In the genomic region with DNA sequence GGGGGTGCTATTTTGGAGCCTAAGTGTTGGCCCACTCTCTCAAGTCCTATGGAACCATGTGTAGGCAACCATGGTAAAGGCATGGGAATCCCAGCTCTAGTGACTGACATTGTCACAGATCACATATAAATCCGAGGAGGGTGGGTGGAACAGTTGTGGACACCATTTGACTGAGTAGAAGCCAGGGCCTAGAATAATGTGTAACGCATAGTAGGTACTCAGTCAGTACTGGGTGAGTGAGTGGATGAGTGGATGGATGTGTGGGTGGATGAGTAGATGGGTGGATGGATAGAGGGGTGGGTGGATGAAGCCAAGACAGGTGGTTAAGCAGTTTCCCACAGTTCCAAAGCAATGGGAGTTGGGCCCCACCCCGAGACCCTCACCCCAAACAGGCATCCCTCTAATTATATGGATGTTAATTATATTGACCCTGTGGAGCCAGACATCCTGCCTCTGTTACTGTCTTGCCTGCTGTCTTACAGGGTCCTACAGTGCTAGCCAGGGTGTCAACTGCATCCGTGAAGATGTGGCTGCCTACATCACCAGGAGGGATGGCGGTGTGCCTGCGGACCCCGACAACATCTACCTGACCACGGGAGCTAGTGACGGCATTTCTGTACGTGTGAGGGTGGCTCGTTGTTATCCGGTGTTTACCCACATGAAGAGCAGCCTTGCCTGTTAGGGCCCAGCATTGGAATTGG, we compare ENCODE assay signal across 1 cellular context.
TF ChIP-seq lines count a peak whose summit lies in the region.

No MANE protein-coding gene starts in this region.

TF ChIP-seq in HepG2, 621 proteins besides CTCF, POLR2A, EP300 and RAD21:
- TF ChIP-seq, protein P1, sequence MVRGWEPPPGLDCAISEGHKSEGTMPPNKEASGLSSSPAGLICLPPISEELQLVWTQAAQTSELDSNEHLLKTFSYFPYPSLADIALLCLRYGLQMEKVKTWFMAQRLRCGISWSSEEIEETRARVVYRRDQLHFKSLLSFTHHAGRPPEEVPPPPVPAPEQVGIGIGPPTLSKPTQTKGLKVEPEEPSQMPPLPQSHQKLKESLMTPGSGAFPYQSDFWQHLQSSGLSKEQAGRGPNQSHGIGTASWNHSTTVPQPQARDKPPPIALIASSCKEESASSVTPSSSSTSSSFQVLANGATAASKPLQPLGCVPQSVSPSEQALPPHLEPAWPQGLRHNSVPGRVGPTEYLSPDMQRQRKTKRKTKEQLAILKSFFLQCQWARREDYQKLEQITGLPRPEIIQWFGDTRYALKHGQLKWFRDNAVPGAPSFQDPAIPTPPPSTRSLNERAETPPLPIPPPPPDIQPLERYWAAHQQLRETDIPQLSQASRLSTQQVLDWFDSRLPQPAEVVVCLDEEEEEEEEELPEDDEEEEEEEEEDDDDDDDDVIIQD (CRISPR knock-in tag; IDR thresholded peaks at IDR 0.05; ENCODE audit: low read depth) = no peak
- TF ChIP-seq SAFB2 (CRISPR knock-in tag; IDR thresholded peaks at IDR 0.05; ENCODE audit: borderline replicate concordance, low read depth) (peak; percentile 41; the same call in 1 of the 2 replicates), RFXAP (CRISPR knock-in tag; IDR thresholded peaks at IDR 0.05; ENCODE audit: borderline replicate concordance) (no peak), SP1 (IDR thresholded peaks at IDR 0.05) (no peak), SP1 (CRISPR knock-in tag; IDR thresholded peaks at IDR 0.05) (0 out of 2 replicates have a peak, but pooled peaks have one; percentile 22), KLF11 (CRISPR knock-in tag; IDR thresholded peaks at IDR 0.05) (no peak), CCAR2 (optimal IDR thresholded peaks at IDR 0.05; ENCODE audit: low read depth, low read length) (no peak), RBM22 (optimal IDR thresholded peaks at IDR 0.05; ENCODE audit: low read length) (peak; percentile 89), ARHGAP35 (CRISPR knock-in tag; IDR thresholded peaks at IDR 0.05; ENCODE audit: borderline replicate concordance) (no peak), ZNF234 (CRISPR knock-in tag; conservative IDR thresholded peaks at IDR 0.05) (no peak), NFKB2 (CRISPR knock-in tag; IDR thresholded peaks at IDR 0.05; ENCODE audit: borderline replicate concordance) (0 out of 2 replicates have a peak, but pooled peaks have one; percentile 38), ZKSCAN1 (IDR thresholded peaks at IDR 0.05; ENCODE audit: low read length) (peak; percentile 84), MED1 (CRISPR knock-in tag; IDR thresholded peaks at IDR 0.05) (0 out of 2 replicates have a peak, but pooled peaks have one; percentile 13), POLR2G (IDR thresholded peaks at IDR 0.05; ENCODE audit: low read depth, low read length) (peak; percentile 31; the same call in 1 of the 2 replicates), ZNF782 (CRISPR knock-in tag; IDR thresholded peaks at IDR 0.05; ENCODE audit: borderline replicate concordance) (no peak), STAT5B (CRISPR knock-in tag; IDR thresholded peaks at IDR 0.05) (no peak), TARDBP (CRISPR knock-in tag; IDR thresholded peaks at IDR 0.05) (peak; percentile 65; the same call in 1 of the 2 replicates), POLR2AphosphoS5 (IDR thresholded peaks at IDR 0.05; ENCODE audit: low read depth, low read length) (peak; percentile 38; the same call in 1 of the 2 replicates), SSRP1 (CRISPR knock-in tag; IDR thresholded peaks at IDR 0.05) (peak; percentile 66; the same call in 1 of the 2 replicates)
- TF ChIP-seq, protein P2, sequence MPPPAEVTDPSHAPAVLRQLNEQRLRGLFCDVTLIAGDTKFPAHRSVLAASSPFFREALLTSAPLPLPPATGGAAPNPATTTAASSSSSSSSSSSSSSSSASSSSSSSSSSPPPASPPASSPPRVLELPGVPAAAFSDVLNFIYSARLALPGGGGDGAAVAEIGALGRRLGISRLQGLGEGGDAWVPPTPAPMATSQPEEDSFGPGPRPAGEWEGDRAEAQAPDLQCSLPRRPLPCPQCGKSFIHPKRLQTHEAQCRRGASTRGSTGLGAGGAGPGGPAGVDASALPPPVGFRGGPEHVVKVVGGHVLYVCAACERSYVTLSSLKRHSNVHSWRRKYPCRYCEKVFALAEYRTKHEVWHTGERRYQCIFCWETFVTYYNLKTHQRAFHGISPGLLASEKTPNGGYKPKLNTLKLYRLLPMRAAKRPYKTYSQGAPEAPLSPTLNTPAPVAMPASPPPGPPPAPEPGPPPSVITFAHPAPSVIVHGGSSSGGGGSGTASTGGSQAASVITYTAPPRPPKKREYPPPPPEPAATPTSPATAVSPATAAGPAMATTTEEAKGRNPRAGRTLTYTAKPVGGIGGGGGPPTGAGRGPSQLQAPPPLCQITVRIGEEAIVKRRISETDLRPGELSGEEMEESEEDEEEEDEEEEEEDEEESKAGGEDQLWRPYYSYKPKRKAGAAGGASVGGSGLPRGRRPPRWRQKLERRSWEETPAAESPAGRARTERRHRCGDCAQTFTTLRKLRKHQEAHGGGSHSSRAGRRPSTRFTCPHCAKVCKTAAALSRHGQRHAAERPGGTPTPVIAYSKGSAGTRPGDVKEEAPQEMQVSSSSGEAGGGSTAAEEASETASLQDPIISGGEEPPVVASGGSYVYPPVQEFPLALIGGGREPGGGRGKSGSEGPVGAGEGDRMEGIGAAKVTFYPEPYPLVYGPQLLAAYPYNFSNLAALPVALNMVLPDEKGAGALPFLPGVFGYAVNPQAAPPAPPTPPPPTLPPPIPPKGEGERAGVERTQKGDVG (CRISPR knock-in tag; IDR thresholded peaks at IDR 0.05; ENCODE audit: borderline replicate concordance) = no peak
- TF ChIP-seq, protein P3, sequence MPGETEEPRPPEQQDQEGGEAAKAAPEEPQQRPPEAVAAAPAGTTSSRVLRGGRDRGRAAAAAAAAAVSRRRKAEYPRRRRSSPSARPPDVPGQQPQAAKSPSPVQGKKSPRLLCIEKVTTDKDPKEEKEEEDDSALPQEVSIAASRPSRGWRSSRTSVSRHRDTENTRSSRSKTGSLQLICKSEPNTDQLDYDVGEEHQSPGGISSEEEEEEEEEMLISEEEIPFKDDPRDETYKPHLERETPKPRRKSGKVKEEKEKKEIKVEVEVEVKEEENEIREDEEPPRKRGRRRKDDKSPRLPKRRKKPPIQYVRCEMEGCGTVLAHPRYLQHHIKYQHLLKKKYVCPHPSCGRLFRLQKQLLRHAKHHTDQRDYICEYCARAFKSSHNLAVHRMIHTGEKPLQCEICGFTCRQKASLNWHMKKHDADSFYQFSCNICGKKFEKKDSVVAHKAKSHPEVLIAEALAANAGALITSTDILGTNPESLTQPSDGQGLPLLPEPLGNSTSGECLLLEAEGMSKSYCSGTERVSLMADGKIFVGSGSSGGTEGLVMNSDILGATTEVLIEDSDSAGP (CRISPR knock-in tag; IDR thresholded peaks at IDR 0.05; ENCODE audit: borderline replicate concordance) = 0 out of 2 replicates have a peak, but pooled peaks have one; percentile 23
- TF ChIP-seq, protein P4, sequence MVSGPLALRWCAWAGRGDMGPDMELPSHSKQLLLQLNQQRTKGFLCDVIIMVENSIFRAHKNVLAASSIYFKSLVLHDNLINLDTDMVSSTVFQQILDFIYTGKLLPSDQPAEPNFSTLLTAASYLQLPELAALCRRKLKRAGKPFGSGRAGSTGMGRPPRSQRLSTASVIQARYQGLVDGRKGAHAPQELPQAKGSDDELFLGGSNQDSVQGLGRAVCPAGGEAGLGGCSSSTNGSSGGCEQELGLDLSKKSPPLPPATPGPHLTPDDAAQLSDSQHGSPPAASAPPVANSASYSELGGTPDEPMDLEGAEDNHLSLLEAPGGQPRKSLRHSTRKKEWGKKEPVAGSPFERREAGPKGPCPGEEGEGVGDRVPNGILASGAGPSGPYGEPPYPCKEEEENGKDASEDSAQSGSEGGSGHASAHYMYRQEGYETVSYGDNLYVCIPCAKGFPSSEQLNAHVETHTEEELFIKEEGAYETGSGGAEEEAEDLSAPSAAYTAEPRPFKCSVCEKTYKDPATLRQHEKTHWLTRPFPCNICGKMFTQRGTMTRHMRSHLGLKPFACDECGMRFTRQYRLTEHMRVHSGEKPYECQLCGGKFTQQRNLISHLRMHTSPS (CRISPR knock-in tag; IDR thresholded peaks at IDR 0.05; ENCODE audit: low read depth) = no peak
